ENCODE assay signal across 32 cellular contexts in genomic region chr3:15153103-15153502, GRCh38.
"Had no signal": no experiment of that assay in that cellular context is flagged by ENCODE, and none has a peak within 500 bp of the region (broad histone marks: within the 10 kb centered on the region; RNA-seq: fewer than 3 reads in every experiment).

No MANE protein-coding gene starts in this region.

- DNase-seq: activated CD4-positive, alpha-beta memory T cell treated with anti-CD3 and anti-CD28 coated beads, Interleukin-2, amount 10 ng/mL, durations not matched to agents 7 days and 5 days; activated CD4-positive, alpha-beta T cell treated with anti-CD3 and anti-CD28 coated beads for 1 hour; activated CD4-positive, alpha-beta T cell treated with anti-CD3 and anti-CD28 coated beads for 36 hours; activated CD4-positive, alpha-beta T cell treated with anti-CD3 and anti-CD28 coated beads for 48 hours; activated CD4-positive, alpha-beta T cell treated with anti-CD3 and anti-CD28 coated beads, Interleukin-2, amount 10 ng/mL, durations not matched to agents 7 days and 5 days; activated CD4-positive, alpha-beta T cell treated with anti-CD3 and anti-CD28 coated beads, Interleukin-2, amount 50 U/mL, for 48 hours; activated CD4-positive, CD25-positive, alpha-beta regulatory T cell; activated CD8-positive, alpha-beta memory T cell treated with anti-CD3 and anti-CD28 coated beads for 24 hours; activated CD8-positive, alpha-beta memory T cell treated with anti-CD3 and anti-CD28 coated beads, Interleukin-2, amount 10 ng/mL, durations not matched to agents 7 days and 5 days; activated CD8-positive, alpha-beta memory T cell treated with anti-CD3 and anti-CD28 coated beads, Interleukin-2, amount 50 U/mL, for 48 hours; activated CD8-positive, alpha-beta T cell treated with anti-CD3 and anti-CD28 coated beads, Interleukin-2, amount 10 ng/mL, durations not matched to agents 7 days and 5 days; activated effector memory CD4-positive, alpha-beta T cell treated with Interleukin-2 at 50 U/mL for 16 hours; activated gamma-delta T cell; activated naive CD4-positive, alpha-beta T cell treated with anti-CD3 and anti-CD28 coated beads, Interleukin-2, amount 10 ng/mL, durations not matched to agents 7 days and 5 days; activated naive CD4-positive, alpha-beta T cell treated with Interleukin-2 at 50 U/mL for 16 hours; activated naive CD8-positive, alpha-beta T cell treated with anti-CD3 and anti-CD28 coated beads, Interleukin-2, amount 10 ng/mL, durations not matched to agents 7 days and 5 days; activated naive CD8-positive, alpha-beta T cell treated with anti-CD3 and anti-CD28 coated beads, Interleukin-2, amount 50 U/mL, for 24 hours; activated T-cell treated with anti-CD3 and anti-CD28 coated beads, Interleukin-2, amount 50 U/mL, for 24 hours; activated T-cell treated with anti-CD3 and anti-CD28 coated beads, Interleukin-2, amount 50 U/mL, for 48 hours; amygdala; anterior cingulate cortex; caudate nucleus; cerebellar nuclear complex; T-helper 2 cell; T-helper 9 cell; WERI-Rb-1 had no signal

- H3K4me3 ChIP-seq: ascending aorta, cardiac muscle cell had no signal

- FAIRE-seq: bronchial epithelial cell, TTC549 had no signal

- H3K27ac ChIP-seq: ascending aorta, cardiac muscle cell, WERI-Rb-1 had no signal

- H3K36me3 ChIP-seq: ascending aorta, cardiac muscle cell, WERI-Rb-1 had no signal

- ATAC-seq: activated CD4-positive, alpha-beta T cell treated with anti-CD3 and anti-CD28 coated beads for 36 hours; activated CD4-positive, CD25-positive, alpha-beta regulatory T cell treated with anti-CD3 and anti-CD28 coated beads, Interleukin-2, amount 50 U/mL, for 24 hours; activated CD8-positive, alpha-beta memory T cell treated with anti-CD3 and anti-CD28 coated beads, Interleukin-2, amount 10 ng/mL, durations not matched to agents 7 days and 5 days; activated CD8-positive, alpha-beta T cell treated with anti-CD3 and anti-CD28 coated beads, Interleukin-2, amount 10 ng/mL, durations not matched to agents 7 days and 5 days; activated naive CD8-positive, alpha-beta T cell treated with anti-CD3 and anti-CD28 coated beads, Interleukin-2, amount 50 U/mL, for 24 hours; WTC11 had no signal

- H3K4me1 ChIP-seq: ascending aorta had no signal

- H3K27me3 ChIP-seq: ascending aorta had no signal

- H3K9me3 ChIP-seq: ascending aorta had no signal
